26 cellular contexts compared by ENCODE assay signal in genomic region chr20:54605319-54605718, GRCh38.
A peak's percentile ranks its signal among the peaks of the same experiment; 100 is the strongest.
DNase-seq lines count a peak whose midpoint lies in the region; ATAC-seq, FAIRE-seq and TF ChIP-seq lines count a peak whose summit lies in the region.
"Had no signal": no experiment of that assay in that cellular context is flagged by ENCODE, and none has a peak within 500 bp of the region (broad histone marks: within the 10 kb centered on the region; RNA-seq: fewer than 3 reads in every experiment).

No MANE protein-coding gene starts in this region.

- no peak overlapping the region for H3K27ac ChIP-seq in HepG2 (ENCODE audit: extremely low read length, insufficient read depth, low read length)
- H3K27ac ChIP-seq in right lobe of liver, result no peak overlapping the region
- H3K27ac ChIP-seq in RWPE2 (ENCODE audit: poor library complexity, severe bottlenecking), result no peak overlapping the region
- no peak overlapping the region for H3K27ac ChIP-seq in esophagus muscularis mucosa (replicated peaks in 1 of 4)
- no peak overlapping the region for H3K27ac ChIP-seq in neural progenitor cell
- H3K27ac ChIP-seq in caudate nucleus (ENCODE audit: low read depth, low read length), result no peak overlapping the region
- H3K27ac ChIP-seq: 22Rv1, A549 had no signal

- no peak overlapping the region for H3K9ac ChIP-seq in HepG2 (ENCODE audit: insufficient read depth, low read depth, low read length)
- H3K9ac ChIP-seq in neural progenitor cell, result no peak overlapping the region

- no peaks in the 10 kb centered on the region for H3K9me3 Mint-ChIP-seq in neural progenitor cell
- H3K9me3 Mint-ChIP-seq: CD8-positive, alpha-beta memory T cell had no signal

- H3K4me3 ChIP-seq in HepG2 (replicated peaks in 1 of 3; ENCODE audit: insufficient read depth in 1 of 3, low read depth in 2 of 3, low read length in 3 of 3) (no peak overlapping the region), right lobe of liver (no peak overlapping the region), RWPE2 (ENCODE audit: severe bottlenecking) (no peak overlapping the region), esophagus muscularis mucosa (no peak overlapping the region), neural progenitor cell (no peak overlapping the region)
- H3K4me3 ChIP-seq: A549 had no signal

- CTCF ChIA-PET in HepG2 (lab: Yijun Ruan, JAX; ENCODE audit: low intra/inter-chr PET ratio, low total read pairs), result no interaction called here

- no peak for TF ChIP-seq RAD21 in HepG2 (CRISPR knock-in tag; IDR thresholded peaks at IDR 0.05)

- TF ChIP-seq POLR2A in HepG2 (IDR thresholded peaks at IDR 0.05; ENCODE audit: insufficient read depth in 1 of 2, low read depth in 2 of 2, low read length in 2 of 2), result no peak
- no peak for TF ChIP-seq POLR2A in right lobe of liver (IDR thresholded peaks at IDR 0.05)
- no peak for TF ChIP-seq POLR2A in esophagus muscularis mucosa (IDR thresholded peaks at IDR 0.05; ENCODE audit: low read depth)

- H3K4me1 Mint-ChIP-seq in neural progenitor cell, result peaks cover 5% of the 10 kb centered on the region
- H3K4me1 Mint-ChIP-seq: CD4-positive, alpha-beta memory T cell; CD4-positive, CD25-positive, alpha-beta regulatory T cell; CD8-positive, alpha-beta memory T cell had no signal

- H3K27me3 Mint-ChIP-seq in neural progenitor cell (ENCODE audit: insufficient read depth, low read depth), result no peaks in the 10 kb centered on the region
- H3K27me3 Mint-ChIP-seq: CD4-positive, alpha-beta memory T cell; CD4-positive, CD25-positive, alpha-beta regulatory T cell; CD8-positive, alpha-beta memory T cell had no signal

- peaks cover 15% of the 10 kb centered on the region for H3K36me3 Mint-ChIP-seq in neural progenitor cell
- H3K36me3 Mint-ChIP-seq: CD14-positive monocyte; CD4-positive, alpha-beta memory T cell; CD4-positive, CD25-positive, alpha-beta regulatory T cell; CD8-positive, alpha-beta memory T cell had no signal

- H3F3A ChIP-seq in neural progenitor cell (ENCODE audit: low read depth), result no peaks in the 10 kb centered on the region

- TF ChIP-seq CTCF in HepG2 (CRISPR knock-in tag; IDR thresholded peaks at IDR 0.05), result no peak
- TF ChIP-seq CTCF in right lobe of liver (IDR thresholded peaks at IDR 0.05), result no peak
- TF ChIP-seq CTCF in RWPE2 (IDR thresholded peaks at IDR 0.05; ENCODE audit: poor library complexity, severe bottlenecking), result no peak
- no peak for TF ChIP-seq CTCF in esophagus muscularis mucosa (IDR thresholded peaks at IDR 0.05)
- no peak for TF ChIP-seq CTCF in neural progenitor cell (IDR thresholded peaks at IDR 0.05)

- intact Hi-C loops in HepG2 (cut with micrococcal nuclease; ENCODE audit: unreplicated experiment), result no loop called here
- intact Hi-C loops in right lobe of liver (cut with DNase I), result no loop called here
- intact Hi-C loops in esophagus muscularis mucosa (cut with DNase I), result no loop called here

- H3K79me2 ChIP-seq in HepG2 (ENCODE audit: insufficient read depth, low read length) (no peaks in the 10 kb centered on the region), neural progenitor cell (ENCODE audit: low read depth) (no peaks in the 10 kb centered on the region)

- no peak for FAIRE-seq in HepG2 (lab: Jason Lieb, UNC)
- FAIRE-seq: A549, GM12891 had no signal

- 1% methylated on average over 3 of the region's 3 CpGs for WGBS in HepG2 (ENCODE audit: low lambda C conversion rate)
- 59% methylated on average over 3 of the region's 3 CpGs for WGBS in right lobe of liver (ENCODE audit: insufficient coverage, low coverage, low lambda C conversion rate, missing lambda C conversion rate)
- WGBS in esophagus muscularis mucosa, result 93% methylated on average over 3 of the region's 3 CpGs

- H3K27me3 ChIP-seq in HepG2 (ENCODE audit: control insufficient read depth in 1 of 2, insufficient read depth in 2 of 2, low read length in 2 of 2) (peaks cover 0 to 2% of the 10 kb centered on the region in 2 experiments; a peak in 1 of 5 replicates), right lobe of liver (no peaks in the 10 kb centered on the region), RWPE2 (ENCODE audit: insufficient read depth, poor library complexity, severe bottlenecking) (peaks cover 6% of the 10 kb centered on the region), esophagus muscularis mucosa (no peaks in the 10 kb centered on the region), neural progenitor cell (no peaks in the 10 kb centered on the region)

- BruUV-seq in HepG2 (replicated peaks; lab: Mats Ljungman, UMichigan), result no TSS peak

- H4K20me1 ChIP-seq in HepG2 (ENCODE audit: insufficient read depth, low read length), result no peaks in the 10 kb centered on the region
- H4K20me1 ChIP-seq in neural progenitor cell (ENCODE audit: low read depth), result no peaks in the 10 kb centered on the region

- H3K27ac Mint-ChIP-seq in neural progenitor cell, result peak overlapping the region; percentile 35
- H3K27ac Mint-ChIP-seq: B cell; CD4-positive, alpha-beta memory T cell; CD4-positive, CD25-positive, alpha-beta regulatory T cell; CD8-positive, alpha-beta memory T cell had no signal

- H2AFZ ChIP-seq in HepG2 (ENCODE audit: low read length) (no peak overlapping the region), neural progenitor cell (replicated peaks) (no peak overlapping the region)

- H3K36me3 ChIP-seq in HepG2 (replicated peaks in 1 of 2; ENCODE audit: control insufficient read depth in 1 of 2, insufficient read depth in 2 of 2, low read length in 2 of 2) (no peaks in the 10 kb centered on the region), right lobe of liver (no peaks in the 10 kb centered on the region), RWPE2 (ENCODE audit: low read depth) (no peaks in the 10 kb centered on the region), esophagus muscularis mucosa (no peaks in the 10 kb centered on the region), neural progenitor cell (no peaks in the 10 kb centered on the region)

- no peak overlapping the region for H3K4me2 ChIP-seq in HepG2 (ENCODE audit: low read depth, low read length)
- H3K4me2 ChIP-seq in neural progenitor cell, result no peak overlapping the region
- H3K4me2 ChIP-seq: A549 had no signal

- POLR2A ChIA-PET in HepG2 (lab: Yijun Ruan, JAX), result no interaction called here

- DNase-seq in HepG2 (ENCODE audit: low spot score) (no peak), right lobe of liver (no peak), RWPE2 (ENCODE audit: low spot score) (no peak), esophagus muscularis mucosa (ENCODE audit: extremely low spot score) (peak; percentile 60), neural progenitor cell (ENCODE audit: low spot score) (no peak), mucosa of gallbladder (ENCODE audit: low spot score) (no peak), caudate nucleus (lab: John Stamatoyannopoulos, UW) (no peak)
- DNase-seq: AML-193; C1 segment of cervical spinal cord; CD4-positive, alpha-beta memory T cell; CD4-positive, CD25-positive, alpha-beta regulatory T cell; CD8-positive, alpha-beta memory T cell; COR-L47; DMS 273 treated with DMSO at 0.1 percent for 48 hours; DMS153; DMS53; DMS79; DND-41; EL; GDM1 had no signal

- TF ChIP-seq EP300 in HepG2 (IDR thresholded peaks at IDR 0.05; ENCODE audit: low read depth in 2 of 2, low read length in 2 of 2), result no peak
- no peak for TF ChIP-seq EP300 in HepG2 (CRISPR knock-in tag; IDR thresholded peaks at IDR 0.05; ENCODE audit: borderline replicate concordance)
- no peak for TF ChIP-seq EP300 in esophagus muscularis mucosa (IDR thresholded peaks at IDR 0.05)

- ATAC-seq in HepG2, result peak; percentile 52
- no peak for ATAC-seq in right lobe of liver
- peak; percentile 11; the same call in 1 of the 3 replicates for ATAC-seq in RWPE2 (ENCODE audit: low read depth)
- ATAC-seq in GM19023 (IDR thresholded peaks at IDR 0.05; ENCODE audit: unreplicated experiment), result no peak

- H3K9me3 ChIP-seq in HepG2 (ENCODE audit: low read length) (peaks cover 7% of the 10 kb centered on the region), right lobe of liver (no peaks in the 10 kb centered on the region), RWPE2 (ENCODE audit: severe bottlenecking) (no peaks in the 10 kb centered on the region), esophagus muscularis mucosa (no peaks in the 10 kb centered on the region), neural progenitor cell (ENCODE audit: low read depth) (no peaks in the 10 kb centered on the region)
- H3K9me3 ChIP-seq: A549 had no signal

- H3K4me3 Mint-ChIP-seq in neural progenitor cell, result no peak overlapping the region
- H3K4me3 Mint-ChIP-seq: B cell; CD14-positive monocyte; CD4-positive, alpha-beta memory T cell; CD4-positive, CD25-positive, alpha-beta regulatory T cell; CD8-positive, alpha-beta memory T cell had no signal

- in situ Hi-C loops in HepG2 (cut with HindIII; ENCODE audit: extremely low pct_ligation_motif_present, low pct_unique_long_range_greater_than_20kb), result no loop called here

- H3K4me1 ChIP-seq in HepG2 (ENCODE audit: insufficient read depth, low read length) (no peaks in the 10 kb centered on the region), right lobe of liver (no peaks in the 10 kb centered on the region), RWPE2 (ENCODE audit: insufficient read depth, poor library complexity, severe bottlenecking) (no peaks in the 10 kb centered on the region), esophagus muscularis mucosa (no peaks in the 10 kb centered on the region), neural progenitor cell (no peaks in the 10 kb centered on the region)
- H3K4me1 ChIP-seq: A549 had no signal

TF ChIP-seq in HepG2, 621 proteins besides CTCF, POLR2A, EP300 and RAD21 (continues in another document):
- TF ChIP-seq POGZ (CRISPR knock-in tag; IDR thresholded peaks at IDR 0.05) (no peak), ISL2 (CRISPR knock-in tag; IDR thresholded peaks at IDR 0.05) (no peak), ZBTB4 (CRISPR knock-in tag; IDR thresholded peaks at IDR 0.05; ENCODE audit: borderline replicate concordance) (no peak)

Comparison
In these comparisons a context has a peak if more than half of its experiments do, and no peak if none do; other contexts are left out.
1. ATAC-seq: peak in HepG2 (single experiment) and RWPE2 (single experiment); none in right lobe of liver (0 of 4) and GM19023 (single experiment).